In the genomic region with DNA sequence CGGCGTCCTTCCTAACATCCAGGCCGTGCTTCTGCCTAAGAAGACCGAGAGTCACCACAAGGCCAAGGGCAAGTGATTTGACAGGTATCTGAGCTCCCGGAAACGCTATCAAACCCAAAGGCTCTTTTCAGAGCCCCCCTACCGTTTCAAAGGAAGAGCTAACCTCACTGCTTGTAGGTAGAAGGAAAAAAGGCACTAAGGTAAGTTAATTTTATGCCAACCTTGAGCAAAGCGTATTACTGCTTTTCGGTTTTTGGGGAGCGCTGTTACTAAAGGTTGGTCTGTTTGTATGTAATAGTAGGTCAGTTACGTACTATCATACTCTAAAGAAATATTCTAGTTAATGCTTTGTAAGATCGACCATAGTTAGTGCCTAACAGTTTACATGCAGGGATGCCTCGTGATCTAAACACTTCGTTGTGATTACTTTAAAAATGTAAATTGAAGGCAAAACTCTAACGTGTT, we compare ENCODE assay signal across 1 cellular context.
A peak's percentile ranks its signal among the peaks of the same experiment; 100 is the strongest.
TF ChIP-seq lines count a peak whose summit lies in the region.

No MANE protein-coding gene starts in this region.

TF ChIP-seq in HepG2, 621 proteins besides CTCF, POLR2A, EP300 and RAD21 (continued from another document and continues in another):
- TF ChIP-seq, protein P1, sequence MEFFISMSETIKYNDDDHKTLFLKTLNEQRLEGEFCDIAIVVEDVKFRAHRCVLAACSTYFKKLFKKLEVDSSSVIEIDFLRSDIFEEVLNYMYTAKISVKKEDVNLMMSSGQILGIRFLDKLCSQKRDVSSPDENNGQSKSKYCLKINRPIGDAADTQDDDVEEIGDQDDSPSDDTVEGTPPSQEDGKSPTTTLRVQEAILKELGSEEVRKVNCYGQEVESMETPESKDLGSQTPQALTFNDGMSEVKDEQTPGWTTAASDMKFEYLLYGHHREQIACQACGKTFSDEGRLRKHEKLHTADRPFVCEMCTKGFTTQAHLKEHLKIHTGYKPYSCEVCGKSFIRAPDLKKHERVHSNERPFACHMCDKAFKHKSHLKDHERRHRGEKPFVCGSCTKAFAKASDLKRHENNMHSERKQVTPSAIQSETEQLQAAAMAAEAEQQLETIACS (CRISPR knock-in tag; IDR thresholded peaks at IDR 0.05), result no peak
- no peak for TF ChIP-seq MXI1 (IDR thresholded peaks at IDR 0.05; ENCODE audit: borderline replicate concordance, low read depth, low read length)
- no peak for TF ChIP-seq MIER3 (CRISPR knock-in tag; IDR thresholded peaks at IDR 0.05; ENCODE audit: borderline replicate concordance)
- TF ChIP-seq, protein P2, sequence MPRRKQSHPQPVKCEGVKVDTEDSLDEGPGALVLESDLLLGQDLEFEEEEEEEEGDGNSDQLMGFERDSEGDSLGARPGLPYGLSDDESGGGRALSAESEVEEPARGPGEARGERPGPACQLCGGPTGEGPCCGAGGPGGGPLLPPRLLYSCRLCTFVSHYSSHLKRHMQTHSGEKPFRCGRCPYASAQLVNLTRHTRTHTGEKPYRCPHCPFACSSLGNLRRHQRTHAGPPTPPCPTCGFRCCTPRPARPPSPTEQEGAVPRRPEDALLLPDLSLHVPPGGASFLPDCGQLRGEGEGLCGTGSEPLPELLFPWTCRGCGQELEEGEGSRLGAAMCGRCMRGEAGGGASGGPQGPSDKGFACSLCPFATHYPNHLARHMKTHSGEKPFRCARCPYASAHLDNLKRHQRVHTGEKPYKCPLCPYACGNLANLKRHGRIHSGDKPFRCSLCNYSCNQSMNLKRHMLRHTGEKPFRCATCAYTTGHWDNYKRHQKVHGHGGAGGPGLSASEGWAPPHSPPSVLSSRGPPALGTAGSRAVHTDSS (CRISPR knock-in tag; conservative IDR thresholded peaks at IDR 0.05), result no peak
- TF ChIP-seq YEATS2 (CRISPR knock-in tag; IDR thresholded peaks at IDR 0.05; ENCODE audit: borderline replicate concordance), result no peak
- TF ChIP-seq ZFP62 (CRISPR knock-in tag; IDR thresholded peaks at IDR 0.05), result no peak
- TF ChIP-seq FOXM1 (CRISPR knock-in tag; IDR thresholded peaks at IDR 0.05), result no peak
- no peak for TF ChIP-seq SAFB2 (CRISPR knock-in tag; IDR thresholded peaks at IDR 0.05; ENCODE audit: borderline replicate concordance, low read depth)
- TF ChIP-seq SALL2 (CRISPR knock-in tag; IDR thresholded peaks at IDR 0.05), result no peak
- 0 out of 2 replicates have a peak, but pooled peaks have one; percentile 3 for TF ChIP-seq ONECUT2 (CRISPR knock-in tag; IDR thresholded peaks at IDR 0.05)
- no peak; the same call in 1 of the 2 replicates for TF ChIP-seq RARA (CRISPR knock-in tag; IDR thresholded peaks at IDR 0.05)
- TF ChIP-seq, protein P3, sequence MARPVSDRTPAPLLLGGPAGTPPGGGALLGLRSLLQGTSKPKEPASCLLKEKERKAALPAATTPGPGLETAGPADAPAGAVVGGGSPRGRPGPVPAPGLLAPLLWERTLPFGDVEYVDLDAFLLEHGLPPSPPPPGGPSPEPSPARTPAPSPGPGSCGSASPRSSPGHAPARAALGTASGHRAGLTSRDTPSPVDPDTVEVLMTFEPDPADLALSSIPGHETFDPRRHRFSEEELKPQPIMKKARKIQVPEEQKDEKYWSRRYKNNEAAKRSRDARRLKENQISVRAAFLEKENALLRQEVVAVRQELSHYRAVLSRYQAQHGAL (CRISPR knock-in tag; IDR thresholded peaks at IDR 0.05; ENCODE audit: not compliant biosample characterization), result no peak
- no peak for TF ChIP-seq ZNF674 (CRISPR knock-in tag; IDR thresholded peaks at IDR 0.05; ENCODE audit: low read depth)
- no peak for TF ChIP-seq ZNF570 (CRISPR knock-in tag; IDR thresholded peaks at IDR 0.05; ENCODE audit: borderline replicate concordance)
- no peak for TF ChIP-seq GPN1 (CRISPR knock-in tag; IDR thresholded peaks at IDR 0.05; ENCODE audit: borderline replicate concordance)
- TF ChIP-seq, protein P4, sequence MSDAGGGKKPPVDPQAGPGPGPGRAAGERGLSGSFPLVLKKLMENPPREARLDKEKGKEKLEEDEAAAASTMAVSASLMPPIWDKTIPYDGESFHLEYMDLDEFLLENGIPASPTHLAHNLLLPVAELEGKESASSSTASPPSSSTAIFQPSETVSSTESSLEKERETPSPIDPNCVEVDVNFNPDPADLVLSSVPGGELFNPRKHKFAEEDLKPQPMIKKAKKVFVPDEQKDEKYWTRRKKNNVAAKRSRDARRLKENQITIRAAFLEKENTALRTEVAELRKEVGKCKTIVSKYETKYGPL (CRISPR knock-in tag; IDR thresholded peaks at IDR 0.05), result no peak
- no peak for TF ChIP-seq NFKB2 (CRISPR knock-in tag; IDR thresholded peaks at IDR 0.05; ENCODE audit: borderline replicate concordance)
- no peak; the same call in 1 of the 2 replicates for TF ChIP-seq ZNF891 (CRISPR knock-in tag; IDR thresholded peaks at IDR 0.05)
- TF ChIP-seq, protein P5, sequence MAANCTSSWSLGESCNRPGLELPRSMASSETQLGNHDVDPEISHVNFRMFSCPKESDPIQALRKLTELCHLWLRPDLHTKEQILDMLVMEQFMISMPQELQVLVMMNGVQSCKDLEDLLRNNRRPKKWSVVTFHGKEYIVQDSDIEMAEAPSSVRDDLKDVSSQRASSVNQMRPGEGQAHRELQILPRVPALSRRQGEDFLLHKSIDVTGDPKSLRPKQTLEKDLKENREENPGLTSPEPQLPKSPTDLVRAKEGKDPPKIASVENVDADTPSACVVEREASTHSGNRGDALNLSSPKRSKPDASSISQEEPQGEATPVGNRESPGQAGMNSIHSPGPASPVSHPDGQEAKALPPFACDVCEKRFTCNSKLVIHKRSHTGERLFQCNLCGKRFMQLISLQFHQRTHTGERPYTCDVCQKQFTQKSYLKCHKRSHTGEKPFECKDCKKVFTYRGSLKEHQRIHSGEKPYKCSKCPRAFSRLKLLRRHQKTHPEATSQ (CRISPR knock-in tag; IDR thresholded peaks at IDR 0.05; ENCODE audit: borderline replicate concordance), result no peak
- TF ChIP-seq ZNF678 (CRISPR knock-in tag; IDR thresholded peaks at IDR 0.05), result no peak
- no peak for TF ChIP-seq ZNF33B (CRISPR knock-in tag; IDR thresholded peaks at IDR 0.05)
- no peak for TF ChIP-seq SMARCE1 (IDR thresholded peaks at IDR 0.05; ENCODE audit: borderline replicate concordance)
- TF ChIP-seq, protein P6, sequence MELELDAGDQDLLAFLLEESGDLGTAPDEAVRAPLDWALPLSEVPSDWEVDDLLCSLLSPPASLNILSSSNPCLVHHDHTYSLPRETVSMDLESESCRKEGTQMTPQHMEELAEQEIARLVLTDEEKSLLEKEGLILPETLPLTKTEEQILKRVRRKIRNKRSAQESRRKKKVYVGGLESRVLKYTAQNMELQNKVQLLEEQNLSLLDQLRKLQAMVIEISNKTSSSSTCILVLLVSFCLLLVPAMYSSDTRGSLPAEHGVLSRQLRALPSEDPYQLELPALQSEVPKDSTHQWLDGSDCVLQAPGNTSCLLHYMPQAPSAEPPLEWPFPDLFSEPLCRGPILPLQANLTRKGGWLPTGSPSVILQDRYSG (CRISPR knock-in tag; IDR thresholded peaks at IDR 0.05), result peak; percentile 4; the same call in 1 of the 2 replicates
- no peak for TF ChIP-seq ZNF775 (CRISPR knock-in tag; IDR thresholded peaks at IDR 0.05; ENCODE audit: borderline replicate concordance)
- TF ChIP-seq EZH2 (conservative IDR thresholded peaks at IDR 0.05; ENCODE audit: low read depth, low read length), result no peak
- TF ChIP-seq TCF7L2 (IDR thresholded peaks at IDR 0.05; ENCODE audit: low read depth, low read length), result no peak
- TF ChIP-seq NR1H2 (CRISPR knock-in tag; IDR thresholded peaks at IDR 0.05; ENCODE audit: borderline replicate concordance, low read depth), result no peak
- TF ChIP-seq, protein P7, sequence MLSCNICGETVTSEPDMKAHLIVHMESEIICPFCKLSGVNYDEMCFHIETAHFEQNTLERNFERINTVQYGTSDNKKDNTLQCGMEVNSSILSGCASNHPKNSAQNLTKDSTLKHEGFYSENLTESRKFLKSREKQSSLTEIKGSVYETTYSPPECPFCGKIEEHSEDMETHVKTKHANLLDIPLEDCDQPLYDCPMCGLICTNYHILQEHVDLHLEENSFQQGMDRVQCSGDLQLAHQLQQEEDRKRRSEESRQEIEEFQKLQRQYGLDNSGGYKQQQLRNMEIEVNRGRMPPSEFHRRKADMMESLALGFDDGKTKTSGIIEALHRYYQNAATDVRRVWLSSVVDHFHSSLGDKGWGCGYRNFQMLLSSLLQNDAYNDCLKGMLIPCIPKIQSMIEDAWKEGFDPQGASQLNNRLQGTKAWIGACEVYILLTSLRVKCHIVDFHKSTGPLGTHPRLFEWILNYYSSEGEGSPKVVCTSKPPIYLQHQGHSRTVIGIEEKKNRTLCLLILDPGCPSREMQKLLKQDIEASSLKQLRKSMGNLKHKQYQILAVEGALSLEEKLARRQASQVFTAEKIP (CRISPR knock-in tag; IDR thresholded peaks at IDR 0.05; ENCODE audit: borderline replicate concordance), result no peak
- no peak for TF ChIP-seq ZNF235 (CRISPR knock-in tag; IDR thresholded peaks at IDR 0.05; ENCODE audit: borderline replicate concordance)
- no peak for TF ChIP-seq MEIS2 (CRISPR knock-in tag; IDR thresholded peaks at IDR 0.05)
- no peak for TF ChIP-seq SRSF1 (optimal IDR thresholded peaks at IDR 0.05; ENCODE audit: low read depth, low read length)
- no peak for TF ChIP-seq ZNF326 (CRISPR knock-in tag; IDR thresholded peaks at IDR 0.05; ENCODE audit: borderline replicate concordance)
- TF ChIP-seq ZNF12 (CRISPR knock-in tag; IDR thresholded peaks at IDR 0.05), result no peak
- no peak for TF ChIP-seq ZNF605 (CRISPR knock-in tag; IDR thresholded peaks at IDR 0.05)
- TF ChIP-seq, protein P8, sequence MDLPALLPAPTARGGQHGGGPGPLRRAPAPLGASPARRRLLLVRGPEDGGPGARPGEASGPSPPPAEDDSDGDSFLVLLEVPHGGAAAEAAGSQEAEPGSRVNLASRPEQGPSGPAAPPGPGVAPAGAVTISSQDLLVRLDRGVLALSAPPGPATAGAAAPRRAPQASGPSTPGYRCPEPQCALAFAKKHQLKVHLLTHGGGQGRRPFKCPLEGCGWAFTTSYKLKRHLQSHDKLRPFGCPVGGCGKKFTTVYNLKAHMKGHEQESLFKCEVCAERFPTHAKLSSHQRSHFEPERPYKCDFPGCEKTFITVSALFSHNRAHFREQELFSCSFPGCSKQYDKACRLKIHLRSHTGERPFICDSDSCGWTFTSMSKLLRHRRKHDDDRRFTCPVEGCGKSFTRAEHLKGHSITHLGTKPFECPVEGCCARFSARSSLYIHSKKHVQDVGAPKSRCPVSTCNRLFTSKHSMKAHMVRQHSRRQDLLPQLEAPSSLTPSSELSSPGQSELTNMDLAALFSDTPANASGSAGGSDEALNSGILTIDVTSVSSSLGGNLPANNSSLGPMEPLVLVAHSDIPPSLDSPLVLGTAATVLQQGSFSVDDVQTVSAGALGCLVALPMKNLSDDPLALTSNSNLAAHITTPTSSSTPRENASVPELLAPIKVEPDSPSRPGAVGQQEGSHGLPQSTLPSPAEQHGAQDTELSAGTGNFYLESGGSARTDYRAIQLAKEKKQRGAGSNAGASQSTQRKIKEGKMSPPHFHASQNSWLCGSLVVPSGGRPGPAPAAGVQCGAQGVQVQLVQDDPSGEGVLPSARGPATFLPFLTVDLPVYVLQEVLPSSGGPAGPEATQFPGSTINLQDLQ (CRISPR knock-in tag; IDR thresholded peaks at IDR 0.05), result no peak
- TF ChIP-seq CBX1 (IDR thresholded peaks at IDR 0.05; ENCODE audit: low read depth), result no peak
- TF ChIP-seq, protein P9, sequence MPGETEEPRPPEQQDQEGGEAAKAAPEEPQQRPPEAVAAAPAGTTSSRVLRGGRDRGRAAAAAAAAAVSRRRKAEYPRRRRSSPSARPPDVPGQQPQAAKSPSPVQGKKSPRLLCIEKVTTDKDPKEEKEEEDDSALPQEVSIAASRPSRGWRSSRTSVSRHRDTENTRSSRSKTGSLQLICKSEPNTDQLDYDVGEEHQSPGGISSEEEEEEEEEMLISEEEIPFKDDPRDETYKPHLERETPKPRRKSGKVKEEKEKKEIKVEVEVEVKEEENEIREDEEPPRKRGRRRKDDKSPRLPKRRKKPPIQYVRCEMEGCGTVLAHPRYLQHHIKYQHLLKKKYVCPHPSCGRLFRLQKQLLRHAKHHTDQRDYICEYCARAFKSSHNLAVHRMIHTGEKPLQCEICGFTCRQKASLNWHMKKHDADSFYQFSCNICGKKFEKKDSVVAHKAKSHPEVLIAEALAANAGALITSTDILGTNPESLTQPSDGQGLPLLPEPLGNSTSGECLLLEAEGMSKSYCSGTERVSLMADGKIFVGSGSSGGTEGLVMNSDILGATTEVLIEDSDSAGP (CRISPR knock-in tag; IDR thresholded peaks at IDR 0.05; ENCODE audit: borderline replicate concordance), result no peak
- TF ChIP-seq ZNF253 (CRISPR knock-in tag; IDR thresholded peaks at IDR 0.05; ENCODE audit: borderline replicate concordance), result no peak
- no peak for TF ChIP-seq ZNF501 (CRISPR knock-in tag; IDR thresholded peaks at IDR 0.05)
- TF ChIP-seq SCMH1 (CRISPR knock-in tag; IDR thresholded peaks at IDR 0.05; ENCODE audit: borderline replicate concordance), result no peak
- TF ChIP-seq ZNF205 (CRISPR knock-in tag; IDR thresholded peaks at IDR 0.05), result no peak
